In the genomic region with DNA sequence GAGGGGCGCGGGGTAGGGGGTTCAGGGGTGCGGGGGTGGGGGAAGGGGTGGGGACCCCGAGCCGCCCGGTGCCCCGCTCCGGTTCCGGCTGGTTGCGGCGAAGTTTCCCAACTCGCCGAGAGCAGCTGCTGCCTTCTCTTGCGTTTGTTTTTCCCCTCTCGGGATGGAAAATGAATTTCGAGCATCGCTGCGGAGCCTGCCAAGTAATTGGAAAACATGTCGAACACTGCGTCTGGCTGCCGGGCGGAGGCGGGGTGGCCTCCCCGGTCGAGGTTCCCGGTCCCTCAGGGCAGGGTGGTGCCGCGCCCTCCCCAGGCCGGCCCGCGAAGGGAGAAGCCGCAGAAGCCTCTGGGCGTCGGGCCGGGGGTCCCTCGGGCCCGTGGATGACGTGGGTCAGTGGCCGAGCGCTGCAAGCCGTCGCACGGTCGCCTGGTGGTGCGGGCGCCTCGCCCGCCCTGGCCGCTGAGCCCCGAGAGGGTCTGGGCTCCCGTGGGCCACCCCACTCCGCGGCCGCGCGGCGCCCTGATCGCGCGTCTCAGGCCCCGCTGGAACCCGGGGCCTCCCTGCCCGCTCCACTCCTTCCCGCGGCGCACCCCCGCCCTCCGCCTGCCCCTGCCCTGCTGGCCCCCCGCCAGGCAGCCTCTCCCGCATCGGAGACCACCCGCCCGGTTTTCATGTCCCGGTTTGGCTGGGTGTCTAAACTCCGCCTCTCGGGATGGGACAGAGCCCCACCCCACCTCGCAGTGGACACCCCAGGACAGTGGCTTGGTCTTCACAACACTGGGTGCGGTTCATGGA, we compare ENCODE assay signal across 1 cellular context.
TF ChIP-seq lines count a peak whose summit lies in the region.

No MANE protein-coding gene starts in this region.

TF ChIP-seq in H1, 55 proteins besides CTCF, POLR2A, EP300 and RAD21:
- TF ChIP-seq TAF7 (optimal IDR thresholded peaks at IDR 0.05; ENCODE audit: borderline replicate concordance, low read depth, low read length) (no peak), NANOG (IDR thresholded peaks at IDR 0.05; ENCODE audit: insufficient read depth, low read depth, low read length, poor library complexity, severe bottlenecking) (no peak), BRCA1 (IDR thresholded peaks at IDR 0.05; ENCODE audit: low read depth, low read length) (no peak), SP2 (IDR thresholded peaks at IDR 0.05; ENCODE audit: low read length) (no peak), SP1 (IDR thresholded peaks at IDR 0.05; ENCODE audit: low read depth, low read length) (no peak), NRF1 (IDR thresholded peaks at IDR 0.05; ENCODE audit: low read depth, low read length) (no peak), SRF (IDR thresholded peaks at IDR 0.05; ENCODE audit: low read depth, low read length) (no peak), SAP30 (IDR thresholded peaks at IDR 0.05; ENCODE audit: insufficient read depth, insufficient replicate concordance, low read length) (no peak), EGR1 (IDR thresholded peaks at IDR 0.05; ENCODE audit: borderline replicate concordance, low read depth, low read length) (no peak), CHD1 (IDR thresholded peaks at IDR 0.05; ENCODE audit: low read depth, low read length) (no peak), JUN (IDR thresholded peaks at IDR 0.05; ENCODE audit: low read depth, low read length) (no peak), CREB1 (IDR thresholded peaks at IDR 0.05) (no peak), SIN3A (conservative IDR thresholded peaks at IDR 0.05 in 1 of 2, IDR thresholded peaks at IDR 0.05 in 1 of 2; ENCODE audit: low read depth in 1 of 2, low read length in 2 of 2) (no peak), HDAC2 (IDR thresholded peaks at IDR 0.05; ENCODE audit: borderline replicate concordance in 1 of 2, low read depth in 2 of 2, low read length in 2 of 2) (no peak)
- TF ChIP-seq, protein P1, sequence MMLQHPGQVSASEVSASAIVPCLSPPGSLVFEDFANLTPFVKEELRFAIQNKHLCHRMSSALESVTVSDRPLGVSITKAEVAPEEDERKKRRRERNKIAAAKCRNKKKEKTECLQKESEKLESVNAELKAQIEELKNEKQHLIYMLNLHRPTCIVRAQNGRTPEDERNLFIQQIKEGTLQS (IDR thresholded peaks at IDR 0.05; ENCODE audit: insufficient read depth, low read depth, low read length) = no peak
